In genomic region chr15:79680721-79681120, GRCh38 we compare ENCODE assay signal across 11 cellular contexts.
DNase-seq lines count a peak whose midpoint lies in the region; ATAC-seq and FAIRE-seq lines count a peak whose summit lies in the region.
"Had no signal": no experiment of that assay in that cellular context is flagged by ENCODE, and none has a peak within 500 bp of the region (broad histone marks: within the 10 kb centered on the region; RNA-seq: fewer than 3 reads in every experiment).

No MANE protein-coding gene starts in this region.

- intact Hi-C loops in Right ventricle myocardium superior (cut with DNase I) = no loop called here

- DNase-seq in 8988T = peak; percentile 25
- peak; percentile 66 for DNase-seq in RCC 7860 (ENCODE audit: low spot score)
- DNase-seq in fibroblast of peridontal ligament (ENCODE audit: extremely low read depth) = peak; percentile 60
- no peak for DNase-seq in activated T-cell treated with anti-CD3 and anti-CD28 coated beads, Interleukin-2, amount 50 U/mL, for 1 hour
- no peak for DNase-seq in Right ventricle myocardium superior
- DNase-seq in NCI-H774 (lab: John Stamatoyannopoulos, UW) = no peak
- DNase-seq: BE2C, naive B cell, NCI-H1694 treated with DMSO at 0.1 percent for 48 hours had no signal

- peak; percentile 73 for FAIRE-seq in RCC 7860 (lab: Jason Lieb, UNC)

- peak; percentile 64 for ATAC-seq in GM19438 (IDR thresholded peaks at IDR 0.05; ENCODE audit: low read depth, unreplicated experiment)
- no peak for ATAC-seq in GM21367 (IDR thresholded peaks at IDR 0.05; ENCODE audit: unreplicated experiment)
- ATAC-seq in Right ventricle myocardium superior (ENCODE audit: poor library complexity) = no peak

Comparison
In these comparisons a context has a peak if more than half of its experiments do, and no peak if none do; other contexts are left out.
1. DNase-seq: peak in 8988T (single experiment), RCC 7860 (single experiment) and fibroblast of peridontal ligament (single experiment); none in activated T-cell treated with anti-CD3 and anti-CD28 coated beads, Interleukin-2, amount 50 U/mL, for 1 hour (single experiment), Right ventricle myocardium superior (single experiment) and NCI-H774 (single experiment).